In the genomic region with DNA sequence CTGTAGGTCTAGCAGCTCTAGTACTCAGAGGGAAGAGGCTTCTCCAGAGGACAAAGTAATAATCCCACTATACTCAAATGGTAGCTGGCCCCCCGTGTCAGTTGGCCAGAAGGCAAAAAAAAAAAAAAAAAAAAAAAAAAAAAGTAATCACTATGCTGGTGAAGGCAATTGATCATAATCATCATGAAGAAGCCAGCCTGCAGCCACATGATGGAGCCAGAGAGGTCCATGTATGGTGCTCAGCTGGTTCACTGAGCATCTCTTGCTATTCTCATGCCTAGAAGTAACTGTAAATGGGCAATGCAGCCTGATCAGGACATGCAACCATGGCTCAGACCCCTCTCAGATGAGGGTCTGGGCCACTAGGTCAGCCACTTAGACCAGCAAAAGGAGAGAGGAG, we compare ENCODE assay signal across 1 cellular context.
TF ChIP-seq lines count a peak whose summit lies in the region.

No MANE protein-coding gene starts in this region.

TF ChIP-seq in GM12878, 131 proteins besides CTCF, POLR2A, EP300 and RAD21 (continued from another document):
- TF ChIP-seq EED (IDR thresholded peaks at IDR 0.05; ENCODE audit: low read depth) (no peak), KAT2A (conservative IDR thresholded peaks at IDR 0.05; ENCODE audit: control insufficient read depth, low read depth, low read length) (no peak), E4F1 (IDR thresholded peaks at IDR 0.05; ENCODE audit: borderline replicate concordance, partially characterized antibody) (no peak), TAF1 (IDR thresholded peaks at IDR 0.05; ENCODE audit: borderline replicate concordance, low read depth, low read length) (no peak), ZBTB33 (IDR thresholded peaks at IDR 0.05) (no peak), POLR2AphosphoS5 (IDR thresholded peaks at IDR 0.05; ENCODE audit: low read length) (no peak), TBL1XR1 (IDR thresholded peaks at IDR 0.05; ENCODE audit: low read depth, low read length) (no peak), RAD51 (IDR thresholded peaks at IDR 0.05) (no peak), SREBF1 (IDR thresholded peaks at IDR 0.05; ENCODE audit: low read length) (no peak), IRF4 (IDR thresholded peaks at IDR 0.05; ENCODE audit: low read depth, low read length) (no peak), NBN (IDR thresholded peaks at IDR 0.05) (no peak), NR2F1 (conservative IDR thresholded peaks at IDR 0.05) (no peak)
- TF ChIP-seq, protein P1, sequence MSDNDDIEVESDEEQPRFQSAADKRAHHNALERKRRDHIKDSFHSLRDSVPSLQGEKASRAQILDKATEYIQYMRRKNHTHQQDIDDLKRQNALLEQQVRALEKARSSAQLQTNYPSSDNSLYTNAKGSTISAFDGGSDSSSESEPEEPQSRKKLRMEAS (IDR thresholded peaks at IDR 0.05; ENCODE audit: low read depth, low read length) = no peak
- TF ChIP-seq, protein P2, sequence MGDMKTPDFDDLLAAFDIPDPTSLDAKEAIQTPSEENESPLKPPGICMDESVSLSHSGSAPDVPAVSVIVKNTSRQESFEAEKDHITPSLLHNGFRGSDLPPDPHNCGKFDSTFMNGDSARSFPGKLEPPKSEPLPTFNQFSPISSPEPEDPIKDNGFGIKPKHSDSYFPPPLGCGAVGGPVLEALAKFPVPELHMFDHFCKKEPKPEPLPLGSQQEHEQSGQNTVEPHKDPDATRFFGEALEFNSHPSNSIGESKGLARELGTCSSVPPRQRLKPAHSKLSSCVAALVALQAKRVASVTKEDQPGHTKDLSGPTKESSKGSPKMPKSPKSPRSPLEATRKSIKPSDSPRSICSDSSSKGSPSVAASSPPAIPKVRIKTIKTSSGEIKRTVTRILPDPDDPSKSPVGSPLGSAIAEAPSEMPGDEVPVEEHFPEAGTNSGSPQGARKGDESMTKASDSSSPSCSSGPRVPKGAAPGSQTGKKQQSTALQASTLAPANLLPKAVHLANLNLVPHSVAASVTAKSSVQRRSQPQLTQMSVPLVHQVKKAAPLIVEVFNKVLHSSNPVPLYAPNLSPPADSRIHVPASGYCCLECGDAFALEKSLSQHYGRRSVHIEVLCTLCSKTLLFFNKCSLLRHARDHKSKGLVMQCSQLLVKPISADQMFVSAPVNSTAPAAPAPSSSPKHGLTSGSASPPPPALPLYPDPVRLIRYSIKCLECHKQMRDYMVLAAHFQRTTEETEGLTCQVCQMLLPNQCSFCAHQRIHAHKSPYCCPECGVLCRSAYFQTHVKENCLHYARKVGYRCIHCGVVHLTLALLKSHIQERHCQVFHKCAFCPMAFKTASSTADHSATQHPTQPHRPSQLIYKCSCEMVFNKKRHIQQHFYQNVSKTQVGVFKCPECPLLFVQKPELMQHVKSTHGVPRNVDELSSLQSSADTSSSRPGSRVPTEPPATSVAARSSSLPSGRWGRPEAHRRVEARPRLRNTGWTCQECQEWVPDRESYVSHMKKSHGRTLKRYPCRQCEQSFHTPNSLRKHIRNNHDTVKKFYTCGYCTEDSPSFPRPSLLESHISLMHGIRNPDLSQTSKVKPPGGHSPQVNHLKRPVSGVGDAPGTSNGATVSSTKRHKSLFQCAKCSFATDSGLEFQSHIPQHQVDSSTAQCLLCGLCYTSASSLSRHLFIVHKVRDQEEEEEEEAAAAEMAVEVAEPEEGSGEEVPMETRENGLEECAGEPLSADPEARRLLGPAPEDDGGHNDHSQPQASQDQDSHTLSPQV (IDR thresholded peaks at IDR 0.05) = no peak
